ENCODE assay signal across 1 cellular context in genomic region chr13:29810898-29811297, GRCh38.
TF ChIP-seq lines count a peak whose summit lies in the region.

No MANE protein-coding gene starts in this region.

TF ChIP-seq in IMR-90, 13 proteins besides CTCF, POLR2A, EP300 and RAD21 (continued from another document):
- TF ChIP-seq MAFK (IDR thresholded peaks at IDR 0.05; ENCODE audit: low read depth, low read length) (no peak), NFE2L2 (IDR thresholded peaks at IDR 0.05; ENCODE audit: low read depth, low read length) (no peak), ELK1 (IDR thresholded peaks at IDR 0.05; ENCODE audit: borderline replicate concordance, low read depth, low read length) (no peak), RFX5 (IDR thresholded peaks at IDR 0.05; ENCODE audit: low read depth, low read length) (no peak), MAZ (IDR thresholded peaks at IDR 0.05; ENCODE audit: borderline replicate concordance, low read depth, low read length) (no peak), SMC3 (IDR thresholded peaks at IDR 0.05; ENCODE audit: low read depth, low read length) (no peak)
